Comparison of ENCODE assay signal across 21 cellular contexts in the genomic region with DNA sequence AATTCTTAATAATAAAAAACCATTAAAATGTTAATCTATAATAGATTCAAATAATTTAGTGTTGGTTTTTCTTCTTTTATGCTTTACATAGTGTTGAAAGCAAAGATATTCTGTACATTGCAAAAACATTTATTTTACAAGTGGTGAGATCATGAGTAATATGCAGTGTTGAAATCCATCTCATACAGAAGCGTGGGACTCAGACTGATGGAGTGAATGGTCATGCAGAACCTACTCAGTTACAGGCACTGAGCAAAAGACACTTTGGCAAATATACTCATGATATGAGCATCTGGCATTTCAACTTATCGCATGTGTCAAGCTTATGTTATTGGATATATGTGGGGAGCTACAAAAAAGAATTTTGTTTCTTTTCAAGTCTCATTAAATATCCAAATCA.
DNase-seq lines count a peak whose midpoint lies in the region; ATAC-seq and TF ChIP-seq lines count a peak whose summit lies in the region.
"Had no signal": no experiment of that assay in that cellular context is flagged by ENCODE, and none has a peak within 500 bp of the region (broad histone marks: within the 10 kb centered on the region; RNA-seq: fewer than 3 reads in every experiment).

No MANE protein-coding gene starts in this region.

- no peaks in the 10 kb centered on the region for H3K79me1 ChIP-seq in IMR-90 (ENCODE audit: low read depth in 1 of 2, low read length in 2 of 2)

- no peak for TF ChIP-seq CTCF in AG10803 (conservative IDR thresholded peaks at IDR 0.05; ENCODE audit: low read length)
- TF ChIP-seq CTCF in IMR-90 (conservative IDR thresholded peaks at IDR 0.05; ENCODE audit: low read depth, low read length), result no peak
- no peak for TF ChIP-seq CTCF in choroid plexus epithelial cell (conservative IDR thresholded peaks at IDR 0.05; ENCODE audit: low read depth, low read length)

- no peaks in the 10 kb centered on the region for H3K27me3 ChIP-seq in IMR-90 (ENCODE audit: control insufficient read depth, insufficient read depth, low read length)
- H3K27me3 ChIP-seq: Peyer's patch, SJCRH30 had no signal

- dilution Hi-C loops in IMR-90 (cut with HindIII; ENCODE audit: low sequenced_read_pairs, unreplicated experiment), result no loop called here

- intact Hi-C loops in IMR-90 (cut with micrococcal nuclease), result loop anchor here (2.0 kb wide), 1 partner anchor 17 kb away; no protein-coding TSS in a partner anchor

- H2BK120ac ChIP-seq in IMR-90 (ENCODE audit: low read depth, low read length), result no peak overlapping the region

- no peak overlapping the region for H3K4ac ChIP-seq in IMR-90 (ENCODE audit: low read depth, low read length)

- no peak for TF ChIP-seq RAD21 in IMR-90 (IDR thresholded peaks at IDR 0.05; ENCODE audit: low read length)

- no peak overlapping the region for H4K91ac ChIP-seq in IMR-90 (ENCODE audit: insufficient read depth, low read depth, low read length)

- no CpG with 5 or more reads among the region's 2 CpGs for WGBS in IMR-90 (ENCODE audit: extremely low coverage in 2 of 2, insufficient read length in 1 of 2), 2 experiments

- H4K8ac ChIP-seq in IMR-90 (ENCODE audit: low read depth in 2 of 2, low read length in 2 of 2), result no peak overlapping the region

- no peaks in the 10 kb centered on the region for H4K20me1 ChIP-seq in IMR-90 (ENCODE audit: insufficient read depth, low read length)

- no peak for TF ChIP-seq POLR2A in IMR-90 (IDR thresholded peaks at IDR 0.05; ENCODE audit: low read depth, low read length)

- POLR2A ChIA-PET in IMR-90 (lab: Charles Lee; ENCODE audit: unreplicated experiment), result no interaction called here

- no peak overlapping the region for H3K23ac ChIP-seq in IMR-90 (ENCODE audit: low read depth, low read length)

- DNase-seq in AG10803 (ENCODE audit: low read depth), result peak; percentile 28
- DNase-seq in IMR-90, result peak; percentile 89
- peak; percentile 77 for DNase-seq in choroid plexus epithelial cell (ENCODE audit: low read depth)
- peak; percentile 5 for DNase-seq in fibroblast of the conjunctiva (ENCODE audit: low read depth)
- no peak for DNase-seq in SHP77 treated with DMSO at 0.1 percent for 48 hours (lab: John Stamatoyannopoulos, UW)
- DNase-seq in superior temporal gyrus (ENCODE audit: extremely low spot score), result no peak
- no peak for DNase-seq in activated effector memory CD4-positive, alpha-beta T cell treated with Interleukin-2 at 50 U/mL for 16 hours
- DNase-seq in stimulated activated naive CD4-positive, alpha-beta T cell (lab: John Stamatoyannopoulos, UW), result no peak
- DNase-seq: CD4-positive, alpha-beta T cell; COR-L47; DMS153; GF-D8; MM.1S; NCI-H1048; NCI-H1417 treated with DMSO at 0.1 percent for 48 hours; NCI-H187; NCI-H446; NCI-H526; Peyer's patch; SJCRH30 had no signal

- CTCF ChIA-PET in IMR-90 (lab: Yijun Ruan, JAX), result interaction anchor here (0.5 to 0.6 kb wide), 3 partner anchors 17 to 59 kb away, joined by 3 to 8 read pairs (median 4); no protein-coding TSS in a partner anchor

- no peaks in the 10 kb centered on the region for H3K36me3 ChIP-seq in IMR-90 (ENCODE audit: control insufficient read depth, insufficient read depth, low read length)
- H3K36me3 ChIP-seq: Peyer's patch, SJCRH30 had no signal

- no peak overlapping the region for H4K5ac ChIP-seq in IMR-90 (ENCODE audit: low read depth, low read length)

- ATAC-seq in IMR-90 (ENCODE audit: low read depth), result peak; percentile 73
- ATAC-seq: K562 had no signal

- BruUV-seq in IMR-90 (replicated peaks; lab: Mats Ljungman, UMichigan), result no TSS peak

- H3K56ac ChIP-seq in IMR-90 (ENCODE audit: extremely low read depth, insufficient read depth, low read length), result no peak overlapping the region

- H3K9me3 ChIP-seq in IMR-90 (ENCODE audit: control insufficient read depth, insufficient read depth, low read length), result no peaks in the 10 kb centered on the region
- H3K9me3 ChIP-seq: Peyer's patch, SJCRH30 had no signal

- no peak overlapping the region for H3K18ac ChIP-seq in IMR-90 (ENCODE audit: low read depth, low read length)

- H2BK15ac ChIP-seq in IMR-90 (ENCODE audit: low read depth, low read length), result no peak overlapping the region

- H3K4me1 ChIP-seq in IMR-90 (ENCODE audit: control insufficient read depth, insufficient read depth, low read length), result peaks cover 2% of the 10 kb centered on the region; the same call in 1 of the 2 replicates
- H3K4me1 ChIP-seq: Peyer's patch, SJCRH30 had no signal

- H3K4me3 ChIP-seq in AG10803 (ENCODE audit: low read length) (no peak overlapping the region), IMR-90 (ENCODE audit: insufficient read depth, low read depth, low read length) (no peak overlapping the region), choroid plexus epithelial cell (ENCODE audit: low read depth, low read length) (no peak overlapping the region)
- H3K4me3 ChIP-seq: K562, Peyer's patch, SJCRH30 had no signal

- H3K9me1 ChIP-seq in IMR-90 (ENCODE audit: insufficient read depth, low read length), result no peaks in the 10 kb centered on the region

- no peak overlapping the region for H2AK9ac ChIP-seq in IMR-90 (replicated peaks; ENCODE audit: low read depth, low read length, poor library complexity)

- no peak overlapping the region for H3K4me2 ChIP-seq in IMR-90 (ENCODE audit: low read depth, low read length)

- H2BK5ac ChIP-seq in IMR-90 (ENCODE audit: low read depth, low read length, poor library complexity, severe bottlenecking), result no peak overlapping the region

- H3K27ac ChIP-seq in IMR-90 (ENCODE audit: insufficient read depth, low read length), result no peak overlapping the region
- H3K27ac ChIP-seq: Peyer's patch, SJCRH30 had no signal

- in situ Hi-C loops in IMR-90 (cut with MboI; ENCODE audit: low sequenced_read_pairs), result no loop called here

- H2AFZ ChIP-seq in IMR-90 (replicated peaks; ENCODE audit: low read length, poor library complexity), result no peak overlapping the region

- H3K9ac ChIP-seq in IMR-90 (ENCODE audit: low read depth, low read length), result no peak overlapping the region

- no peak overlapping the region for H3K14ac ChIP-seq in IMR-90 (replicated peaks; ENCODE audit: low read depth, low read length)

- H2BK20ac ChIP-seq in IMR-90 (ENCODE audit: low read depth, low read length), result no peak overlapping the region

- no peak overlapping the region for H2AK5ac ChIP-seq in IMR-90 (ENCODE audit: low read depth, low read length)

TF ChIP-seq in IMR-90, 13 proteins besides CTCF, POLR2A, EP300 and RAD21:
- TF ChIP-seq FOS (IDR thresholded peaks at IDR 0.05; ENCODE audit: low read depth, low read length) (no peak), CEBPB (IDR thresholded peaks at IDR 0.05; ENCODE audit: low read depth, low read length) (peak; percentile 77)

Comparison
In these comparisons a context has a peak if more than half of its experiments do, and no peak if none do; other contexts are left out.
1. DNase-seq: peak in AG10803 (single experiment), IMR-90 (single experiment), choroid plexus epithelial cell (single experiment) and fibroblast of the conjunctiva (single experiment); none in SHP77 treated with DMSO at 0.1 percent for 48 hours (single experiment), superior temporal gyrus (single experiment), activated effector memory CD4-positive, alpha-beta T cell treated with Interleukin-2 at 50 U/mL for 16 hours (single experiment) and stimulated activated naive CD4-positive, alpha-beta T cell (0 of 6).